ENCODE assay signal across 2 cellular contexts in the genomic region with DNA sequence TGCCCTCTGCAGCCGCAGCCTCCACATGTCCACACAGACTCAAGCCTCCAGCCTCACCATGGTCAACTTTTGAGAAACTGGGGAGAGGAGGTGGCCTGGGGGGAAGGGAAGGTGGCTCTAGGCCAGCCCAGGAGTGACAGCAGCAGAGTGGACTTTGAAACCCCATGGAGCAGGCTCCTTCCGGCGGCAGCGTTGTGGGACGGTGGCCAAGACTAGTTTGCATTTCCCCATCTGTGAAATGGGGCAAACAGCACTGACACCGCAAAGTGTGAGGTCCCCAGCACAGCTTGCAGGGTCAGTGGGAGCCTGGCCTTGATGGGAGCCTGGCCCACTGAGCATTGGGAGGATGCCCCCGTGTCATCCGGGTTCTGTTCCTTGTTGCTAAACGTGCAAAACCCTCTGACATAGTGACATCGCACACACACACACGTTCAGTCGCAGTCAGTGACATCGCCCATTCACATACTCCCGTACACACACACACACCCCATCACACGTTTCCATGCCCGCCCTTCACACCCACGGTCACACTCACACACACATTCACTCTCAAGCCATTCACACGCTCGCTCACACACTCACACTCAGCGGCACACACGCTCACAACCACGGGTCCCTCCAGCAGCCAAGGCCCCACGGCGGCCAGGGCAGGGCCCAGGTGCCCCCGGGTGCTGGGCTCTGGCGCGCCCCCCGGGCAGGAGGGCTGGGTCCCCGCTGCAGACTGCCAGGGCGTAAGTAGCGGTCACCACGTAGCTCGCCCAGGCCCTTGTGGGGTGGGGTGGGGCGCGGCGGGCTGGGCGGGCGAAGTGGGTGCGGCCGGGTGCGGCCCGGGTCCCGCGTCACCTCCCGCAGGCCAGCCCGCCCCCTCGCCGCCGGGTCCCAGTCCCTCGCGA.
TF ChIP-seq lines count a peak whose summit lies in the region.

No MANE protein-coding gene starts in this region.

TF ChIP-seq in A549, 52 proteins besides CTCF, POLR2A, EP300 and RAD21 (continued from another document):
- no peak for TF ChIP-seq SMC3 (IDR thresholded peaks at IDR 0.05)
- no peak for TF ChIP-seq KDM5A (IDR thresholded peaks at IDR 0.05)
- TF ChIP-seq, protein P1, sequence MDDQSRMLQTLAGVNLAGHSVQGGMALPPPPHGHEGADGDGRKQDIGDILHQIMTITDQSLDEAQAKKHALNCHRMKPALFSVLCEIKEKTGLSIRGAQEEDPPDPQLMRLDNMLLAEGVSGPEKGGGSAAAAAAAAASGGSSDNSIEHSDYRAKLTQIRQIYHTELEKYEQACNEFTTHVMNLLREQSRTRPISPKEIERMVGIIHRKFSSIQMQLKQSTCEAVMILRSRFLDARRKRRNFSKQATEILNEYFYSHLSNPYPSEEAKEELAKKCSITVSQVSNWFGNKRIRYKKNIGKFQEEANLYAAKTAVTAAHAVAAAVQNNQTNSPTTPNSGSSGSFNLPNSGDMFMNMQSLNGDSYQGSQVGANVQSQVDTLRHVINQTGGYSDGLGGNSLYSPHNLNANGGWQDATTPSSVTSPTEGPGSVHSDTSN (IDR thresholded peaks at IDR 0.05), result no peak
- TF ChIP-seq, protein P2, sequence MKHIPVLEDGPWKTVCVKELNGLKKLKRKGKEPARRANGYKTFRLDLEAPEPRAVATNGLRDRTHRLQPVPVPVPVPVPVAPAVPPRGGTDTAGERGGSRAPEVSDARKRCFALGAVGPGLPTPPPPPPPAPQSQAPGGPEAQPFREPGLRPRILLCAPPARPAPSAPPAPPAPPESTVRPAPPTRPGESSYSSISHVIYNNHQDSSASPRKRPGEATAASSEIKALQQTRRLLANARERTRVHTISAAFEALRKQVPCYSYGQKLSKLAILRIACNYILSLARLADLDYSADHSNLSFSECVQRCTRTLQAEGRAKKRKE (CRISPR knock-in tag; IDR thresholded peaks at IDR 0.05; ENCODE audit: low read depth), result no peak
- TF ChIP-seq FOSB (CRISPR knock-in tag; IDR thresholded peaks at IDR 0.05), result no peak
- no peak for TF ChIP-seq HOXB5 (CRISPR knock-in tag; IDR thresholded peaks at IDR 0.05)

TF ChIP-seq in SK-N-SH treated with all-trans-retinoic acid at 6 μM for 48 hours, 23 proteins besides CTCF, POLR2A, EP300 and RAD21 (continued from another document):
- TF ChIP-seq, protein P3, sequence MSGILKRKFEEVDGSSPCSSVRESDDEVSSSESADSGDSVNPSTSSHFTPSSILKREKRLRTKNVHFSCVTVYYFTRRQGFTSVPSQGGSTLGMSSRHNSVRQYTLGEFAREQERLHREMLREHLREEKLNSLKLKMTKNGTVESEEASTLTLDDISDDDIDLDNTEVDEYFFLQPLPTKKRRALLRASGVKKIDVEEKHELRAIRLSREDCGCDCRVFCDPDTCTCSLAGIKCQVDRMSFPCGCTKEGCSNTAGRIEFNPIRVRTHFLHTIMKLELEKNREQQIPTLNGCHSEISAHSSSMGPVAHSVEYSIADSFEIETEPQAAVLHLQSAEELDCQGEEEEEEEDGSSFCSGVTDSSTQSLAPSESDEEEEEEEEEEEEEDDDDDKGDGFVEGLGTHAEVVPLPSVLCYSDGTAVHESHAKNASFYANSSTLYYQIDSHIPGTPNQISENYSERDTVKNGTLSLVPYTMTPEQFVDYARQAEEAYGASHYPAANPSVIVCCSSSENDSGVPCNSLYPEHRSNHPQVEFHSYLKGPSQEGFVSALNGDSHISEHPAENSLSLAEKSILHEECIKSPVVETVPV (CRISPR knock-in tag; IDR thresholded peaks at IDR 0.05), result no peak
- TF ChIP-seq ZNF8 (CRISPR knock-in tag; IDR thresholded peaks at IDR 0.05), result no peak
- no peak for TF ChIP-seq ZNF70 (CRISPR knock-in tag; IDR thresholded peaks at IDR 0.05)
- no peak for TF ChIP-seq ZNF565 (CRISPR knock-in tag; conservative IDR thresholded peaks at IDR 0.05; ENCODE audit: low read depth)
- no peak for TF ChIP-seq ZFP30 (CRISPR knock-in tag; IDR thresholded peaks at IDR 0.05)
- TF ChIP-seq CSDC2 (CRISPR knock-in tag; IDR thresholded peaks at IDR 0.05), result no peak
- TF ChIP-seq TCF4 (CRISPR knock-in tag; IDR thresholded peaks at IDR 0.05; ENCODE audit: borderline replicate concordance), result no peak
